In the genomic region with DNA sequence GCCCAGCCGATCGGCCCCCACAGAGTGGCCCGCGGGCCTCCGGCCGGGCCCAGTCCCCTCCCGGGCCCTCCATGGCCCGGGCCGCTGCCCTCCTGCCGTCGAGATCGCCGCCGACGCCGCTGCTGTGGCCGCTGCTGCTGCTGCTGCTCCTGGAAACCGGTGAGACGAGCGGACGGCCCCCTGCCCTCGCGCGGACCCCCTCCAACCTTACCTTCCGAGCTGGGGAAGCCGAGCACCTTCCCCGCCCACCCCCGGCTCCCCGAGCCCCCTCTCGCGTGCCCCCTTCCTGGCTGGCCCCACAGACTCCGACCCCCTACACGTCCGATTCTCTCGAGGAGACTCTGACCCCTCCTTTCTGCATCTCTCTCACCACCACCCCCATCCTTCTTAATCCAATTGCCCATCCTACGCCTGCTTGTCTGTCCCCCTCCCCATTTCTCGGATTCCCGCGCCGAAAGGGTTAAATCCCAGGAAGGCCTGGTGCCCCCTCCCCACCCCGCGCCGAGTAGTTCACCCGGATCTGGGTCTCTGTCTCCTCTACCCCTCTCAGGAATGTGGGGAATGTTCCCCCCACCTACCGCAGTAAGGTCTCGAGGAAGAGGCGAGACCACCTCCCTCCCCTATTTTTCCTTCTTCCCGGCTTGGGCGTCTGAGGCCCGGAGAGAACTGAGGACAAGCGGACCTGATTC, we compare ENCODE assay signal across 8 cellular contexts. TPM values are rescaled to one million over a fixed set of nuclear protein-coding genes. Genes with fewer than 3 reads are reported as not detected.
DNase-seq lines count a peak whose midpoint lies in the region; ATAC-seq and TF ChIP-seq lines count a peak whose summit lies in the region.

No MANE protein-coding gene starts in this region.

- H3K27ac ChIP-seq in Peyer's patch = peak overlapping the region; percentile 75 to 97 (median 96)

- no peaks in the 10 kb centered on the region for H3K36me3 ChIP-seq in Peyer's patch
- H3K36me3 ChIP-seq in neuron (ENCODE audit: insufficient read depth, low read length) = peaks cover 5% of the 10 kb centered on the region

- H3K27me3 ChIP-seq in Peyer's patch (no peaks in the 10 kb centered on the region), neuron (ENCODE audit: insufficient read depth, low read length) (no peaks in the 10 kb centered on the region)

- TF ChIP-seq CTCF in Peyer's patch (IDR thresholded peaks at IDR 0.05) (no peak), epithelial cell of proximal tubule (conservative IDR thresholded peaks at IDR 0.05; ENCODE audit: low read depth, low read length) (no peak)

- DNase-seq in GM03348 (ENCODE audit: low spot score) (peak; percentile 36), Peyer's patch (peak in 1 of 3 donors; percentile 52), epithelial cell of proximal tubule (ENCODE audit: low read depth) (no peak), NCI-H510A treated with DMSO at 0.1 percent for 48 hours (lab: John Stamatoyannopoulos, UW) (no peak)
- DNase-seq in NK-92 treated with Interleukin-12 subunit alpha and Interleukin-12 subunit beta, amount 100 ng/mL, for 24 hours (lab: John Stamatoyannopoulos, UW) = no peak

- H2AFZ ChIP-seq in neuron (ENCODE audit: low read depth, low read length) = peak overlapping the region; percentile 5

- H3K4me1 ChIP-seq in Peyer's patch = peaks cover 0 to 38% (median 12%) of the 10 kb centered on the region in 4 donors
- peaks cover 28% of the 10 kb centered on the region for H3K4me1 ChIP-seq in neuron (ENCODE audit: insufficient read depth, low read length)

- H3K9me3 ChIP-seq in Peyer's patch (peaks cover 0 to 5% (median 0%) of the 10 kb centered on the region in 4 donors), neuron (ENCODE audit: low read length) (no peaks in the 10 kb centered on the region)

- peak overlapping the region; percentile 58 to 95 (median 82) for H3K4me3 ChIP-seq in Peyer's patch
- peak overlapping the region; percentile 99 for H3K4me3 ChIP-seq in epithelial cell of proximal tubule (ENCODE audit: low read depth, low read length)
- peak overlapping the region; percentile 81 for H3K4me3 ChIP-seq in neuron (ENCODE audit: low read length)

- TF ChIP-seq POLR2A in Peyer's patch (IDR thresholded peaks at IDR 0.05) = no peak

- ATAC-seq in GM18858 (IDR thresholded peaks at IDR 0.05; ENCODE audit: unreplicated experiment) (no peak), HG02884 (IDR thresholded peaks at IDR 0.05; ENCODE audit: unreplicated experiment) (no peak)

RNA-seq across cellular contexts. Expression of gene NECTIN2, which starts 0.5 kb away (rescaled TPM):
- 100 to 1,000 TPM in 3 of 4 donors, 10 to 100 TPM in 1; 25.6 to 171 (median 122) TPM for total RNA-seq in Peyer's patch
- total RNA-seq in epithelial cell of proximal tubule = 216 and 264 TPM in 2 replicates

RNA-seq across cellular contexts. Expression of gene BCAM, which starts 37.7 kb away (rescaled TPM):
- total RNA-seq in Peyer's patch = 10 to 100 TPM; 32.2 to 40.2 (median 37.1) TPM
- 7.7 and 27.7 TPM in 2 replicates for total RNA-seq in epithelial cell of proximal tubule

RNA-seq across cellular contexts. Expression of gene TOMM40, which starts 44.5 kb away (rescaled TPM):
- 10 to 100 TPM; 32.6 to 45.7 (median 37.5) TPM for total RNA-seq in Peyer's patch
- 99.1 and 229 TPM in 2 replicates for total RNA-seq in epithelial cell of proximal tubule

RNA-seq across cellular contexts. Expression of gene APOE, which starts 59.0 kb away (rescaled TPM):
- total RNA-seq in Peyer's patch (100 to 1,000 TPM in 1 of 4 donors, 10 to 100 TPM in 3; 24.2 to 203 (median 51.6) TPM), epithelial cell of proximal tubule (5.9 and 46.2 TPM in 2 replicates)
